8 cellular contexts compared by ENCODE assay signal in genomic region chr15:78415284-78415683, GRCh38. TPM values are rescaled to one million over a fixed set of nuclear protein-coding genes. Genes with fewer than 3 reads are reported as not detected.
DNase-seq lines count a peak whose midpoint lies in the region; ATAC-seq and TF ChIP-seq lines count a peak whose summit lies in the region.

No MANE protein-coding gene starts in this region.

- no peak overlapping the region for H3K4me3 Mint-ChIP-seq in mesothelial cell of epicardium
- no peak overlapping the region for H3K4me3 Mint-ChIP-seq in activated CD8-positive, alpha-beta T cell treated with anti-CD3 and anti-CD28 coated beads for 36 hours

- no peak for DNase-seq in DND-41
- DNase-seq in NCI-H146 (lab: John Stamatoyannopoulos, UW) = peak; percentile 88
- no peak for DNase-seq in mesothelial cell of epicardium (ENCODE audit: low spot score in 2 of 2, unreplicated experiment in 2 of 2)
- DNase-seq in activated CD8-positive, alpha-beta T cell treated with anti-CD3 and anti-CD28 coated beads for 36 hours = no peak
- DNase-seq in HuH-7.5 (ENCODE audit: low spot score) = no peak
- no peak for DNase-seq in substantia nigra (lab: John Stamatoyannopoulos, UW)

- peaks cover 4% of the 10 kb centered on the region for H3K9me3 Mint-ChIP-seq in mesothelial cell of epicardium
- H3K9me3 Mint-ChIP-seq in activated CD8-positive, alpha-beta T cell treated with anti-CD3 and anti-CD28 coated beads for 36 hours = no peaks in the 10 kb centered on the region

- CTCF ChIA-PET in activated CD8-positive, alpha-beta T cell treated with anti-CD3 and anti-CD28 coated beads for 36 hours (lab: Charles Lee) = interaction anchor here (1.4 kb wide), 1 partner anchor 104 kb away, joined by 3 read pairs; no protein-coding TSS in a partner anchor

- H2AFZ ChIP-seq in DND-41 (ENCODE audit: low read depth, low read length) = no peak overlapping the region

- H3K27me3 ChIP-seq in DND-41 (ENCODE audit: insufficient read depth, low read length, poor library complexity) = no peaks in the 10 kb centered on the region

- intact Hi-C loops in activated CD8-positive, alpha-beta T cell treated with anti-CD3 and anti-CD28 coated beads for 36 hours (cut with micrococcal nuclease) = no loop called here

- peak; percentile 8 for TF ChIP-seq CTCF in DND-41 (IDR thresholded peaks at IDR 0.05; ENCODE audit: borderline replicate concordance, extremely low read depth, low read length, poor library complexity, severe bottlenecking)
- TF ChIP-seq CTCF in VCaP (conservative IDR thresholded peaks at IDR 0.05) = peak; percentile 77
- peak; percentile 51 for TF ChIP-seq CTCF in mesothelial cell of epicardium (IDR thresholded peaks at IDR 0.05; ENCODE audit: unreplicated experiment)
- no peak for TF ChIP-seq CTCF in activated CD8-positive, alpha-beta T cell treated with anti-CD3 and anti-CD28 coated beads for 36 hours (IDR thresholded peaks at IDR 0.05)

- peaks cover 16% of the 10 kb centered on the region for H3K4me1 Mint-ChIP-seq in mesothelial cell of epicardium
- H3K4me1 Mint-ChIP-seq in activated CD8-positive, alpha-beta T cell treated with anti-CD3 and anti-CD28 coated beads for 36 hours (ENCODE audit: low read depth) = no peaks in the 10 kb centered on the region

- no peak overlapping the region for H3K4me2 ChIP-seq in DND-41 (ENCODE audit: insufficient read depth, low read length)

- POLR2A ChIA-PET in activated CD8-positive, alpha-beta T cell treated with anti-CD3 and anti-CD28 coated beads for 36 hours (lab: Charles Lee) = no interaction called here

- no peaks in the 10 kb centered on the region for H3K9me3 ChIP-seq in DND-41 (ENCODE audit: insufficient read depth, low read length, severe bottlenecking)

- H3K27ac ChIP-seq in DND-41 (ENCODE audit: low read length) = no peak overlapping the region
- H3K27ac ChIP-seq in VCaP = no peak overlapping the region
- H3K27ac ChIP-seq in substantia nigra (ENCODE audit: low read depth, low read length, poor library complexity, severe bottlenecking) = no peak overlapping the region

- H3K79me2 ChIP-seq in DND-41 (ENCODE audit: insufficient read depth, low read length) = no peaks in the 10 kb centered on the region

- H3K9ac ChIP-seq in DND-41 (ENCODE audit: low read depth, low read length) = no peak overlapping the region

- H3K4me1 ChIP-seq in DND-41 (ENCODE audit: insufficient read depth, low read length) = no peaks in the 10 kb centered on the region

- H4K20me1 ChIP-seq in DND-41 (ENCODE audit: insufficient read depth, low read length) = no peaks in the 10 kb centered on the region

- no peaks in the 10 kb centered on the region for H3K36me3 ChIP-seq in DND-41 (ENCODE audit: insufficient read depth, low read length)

- H3K4me3 ChIP-seq in DND-41 (ENCODE audit: low read depth in 1 of 2, low read length in 2 of 2) = no peak overlapping the region

- peaks cover 6% of the 10 kb centered on the region for H3K27me3 Mint-ChIP-seq in mesothelial cell of epicardium (ENCODE audit: low read depth)
- peaks cover 1% of the 10 kb centered on the region for H3K27me3 Mint-ChIP-seq in activated CD8-positive, alpha-beta T cell treated with anti-CD3 and anti-CD28 coated beads for 36 hours

- ATAC-seq in DND-41 (ENCODE audit: insufficient read depth, low read depth) (no peak), GM19035 (IDR thresholded peaks at IDR 0.05; ENCODE audit: unreplicated experiment) (no peak)
- ATAC-seq in activated CD8-positive, alpha-beta T cell treated with anti-CD3 and anti-CD28 coated beads for 36 hours = no peak

- no peaks in the 10 kb centered on the region for H3K36me3 Mint-ChIP-seq in mesothelial cell of epicardium
- no peaks in the 10 kb centered on the region for H3K36me3 Mint-ChIP-seq in activated CD8-positive, alpha-beta T cell treated with anti-CD3 and anti-CD28 coated beads for 36 hours (ENCODE audit: low read depth)

- no peak overlapping the region for H3K27ac Mint-ChIP-seq in mesothelial cell of epicardium
- H3K27ac Mint-ChIP-seq in activated CD8-positive, alpha-beta T cell treated with anti-CD3 and anti-CD28 coated beads for 36 hours = no peak overlapping the region

RNA-seq across cellular contexts. Expression of gene IREB2, which starts 22.7 kb away (rescaled TPM):
- 84.9 to 105 TPM (median 90.1 TPM) in 3 replicates for total RNA-seq in mesothelial cell of epicardium
- 10 to 100 TPM; 68.2 to 78.7 TPM for total RNA-seq in activated CD8-positive, alpha-beta T cell treated with anti-CD3 and anti-CD28 coated beads for 36 hours
